In the genomic region with DNA sequence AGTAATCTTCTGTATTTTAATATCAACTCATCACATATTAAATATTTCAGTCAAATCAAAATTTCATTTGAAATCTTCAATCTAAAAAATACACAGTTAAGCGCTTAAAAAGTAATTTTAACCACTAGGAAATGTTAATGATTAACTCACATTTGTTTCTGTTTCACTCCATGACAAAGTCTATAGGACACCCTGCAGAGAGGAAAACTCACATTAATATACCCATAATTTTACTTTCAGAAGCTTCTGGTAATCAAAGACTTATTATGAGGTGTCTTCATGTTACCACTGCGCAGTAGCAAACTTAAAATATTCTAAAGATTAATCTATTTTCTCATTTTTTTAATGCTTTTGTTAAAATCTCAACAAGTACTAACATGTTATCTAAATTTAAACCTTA, we compare ENCODE assay signal across 1 cellular context.
TF ChIP-seq lines count a peak whose summit lies in the region.

No MANE protein-coding gene starts in this region.

TF ChIP-seq in WTC11, 78 proteins besides CTCF, POLR2A, EP300 and RAD21 (continued from another document):
- TF ChIP-seq, protein P1, sequence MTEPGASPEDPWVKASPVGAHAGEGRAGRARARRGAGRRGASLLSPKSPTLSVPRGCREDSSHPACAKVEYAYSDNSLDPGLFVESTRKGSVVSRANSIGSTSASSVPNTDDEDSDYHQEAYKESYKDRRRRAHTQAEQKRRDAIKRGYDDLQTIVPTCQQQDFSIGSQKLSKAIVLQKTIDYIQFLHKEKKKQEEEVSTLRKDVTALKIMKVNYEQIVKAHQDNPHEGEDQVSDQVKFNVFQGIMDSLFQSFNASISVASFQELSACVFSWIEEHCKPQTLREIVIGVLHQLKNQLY (CRISPR knock-in tag; IDR thresholded peaks at IDR 0.05) = no peak
- TF ChIP-seq, protein P2, sequence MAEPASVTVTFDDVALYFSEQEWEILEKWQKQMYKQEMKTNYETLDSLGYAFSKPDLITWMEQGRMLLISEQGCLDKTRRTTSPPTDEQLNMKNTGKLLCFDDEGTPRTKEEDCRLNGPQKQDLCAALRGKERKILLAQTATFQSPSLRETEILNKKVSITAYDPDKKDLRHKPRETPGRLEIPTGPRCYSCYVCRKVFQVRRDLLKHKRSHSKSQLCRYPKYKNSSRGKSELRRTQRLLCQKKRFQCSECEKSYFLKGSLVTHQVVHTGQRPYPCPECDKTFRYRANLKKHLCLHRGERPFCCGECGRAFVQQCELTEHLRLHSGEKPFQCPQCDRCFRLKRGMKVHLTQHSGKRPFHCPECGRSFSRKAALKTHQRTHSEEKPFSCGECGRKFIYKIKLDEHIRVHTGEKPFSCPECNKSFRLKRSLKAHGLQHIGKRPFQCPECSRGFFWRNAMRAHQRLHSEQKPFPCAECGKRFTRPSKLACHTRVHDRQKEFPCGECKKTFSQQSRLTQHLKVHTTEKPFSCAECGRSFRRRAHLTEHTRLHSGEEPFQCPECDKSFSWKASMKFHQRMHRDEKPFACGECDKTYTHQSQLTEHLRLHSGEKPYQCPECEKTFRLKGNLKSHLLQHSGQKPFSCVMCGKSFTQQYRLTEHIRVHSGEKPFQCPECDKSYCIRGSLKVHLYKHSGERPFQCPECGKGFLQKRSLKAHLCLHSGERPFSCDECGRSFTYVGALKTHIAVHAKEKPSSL (CRISPR knock-in tag; conservative IDR thresholded peaks at IDR 0.05) = no peak
- TF ChIP-seq ZNF423 (CRISPR knock-in tag; IDR thresholded peaks at IDR 0.05) = no peak
